Comparison of ENCODE assay signal across 29 cellular contexts in genomic region chr18:22536558-22536957, GRCh38.
"Had no signal": no experiment of that assay in that cellular context is flagged by ENCODE, and none has a peak within 500 bp of the region (broad histone marks: within the 10 kb centered on the region; RNA-seq: fewer than 3 reads in every experiment).

No MANE protein-coding gene starts in this region.

- H3K27ac ChIP-seq: SJCRH30, VCaP had no signal

- H3K36me3 ChIP-seq: MG63, SJCRH30 had no signal

- H3K9ac ChIP-seq: SK-N-SH had no signal

- H3K27ac Mint-ChIP-seq: activated CD4-positive, alpha-beta memory T cell treated with anti-CD3 and anti-CD28 coated beads for 36 hours; activated CD4-positive, alpha-beta T cell treated with anti-CD3 and anti-CD28 coated beads, Interleukin-2, amount 10 ng/mL, durations not matched to agents 7 days and 5 days; activated naive CD8-positive, alpha-beta T cell treated with anti-CD3 and anti-CD28 coated beads for 36 hours had no signal

- ATAC-seq: activated T-cell treated with anti-CD3 and anti-CD28 coated beads, Interleukin-2, amount 50 U/mL, for 4 hours; Panc1 had no signal

- H3K27me3 ChIP-seq: MG63, SJCRH30 had no signal

- H3K27me3 Mint-ChIP-seq: activated CD4-positive, alpha-beta memory T cell treated with anti-CD3 and anti-CD28 coated beads for 36 hours; activated CD4-positive, alpha-beta T cell treated with anti-CD3 and anti-CD28 coated beads, Interleukin-2, amount 10 ng/mL, durations not matched to agents 7 days and 5 days; activated naive CD8-positive, alpha-beta T cell treated with anti-CD3 and anti-CD28 coated beads for 36 hours had no signal

- H3K4me3 Mint-ChIP-seq: activated CD4-positive, alpha-beta memory T cell treated with anti-CD3 and anti-CD28 coated beads for 36 hours; activated CD4-positive, alpha-beta T cell treated with anti-CD3 and anti-CD28 coated beads, Interleukin-2, amount 10 ng/mL, durations not matched to agents 7 days and 5 days; activated naive CD8-positive, alpha-beta T cell treated with anti-CD3 and anti-CD28 coated beads for 36 hours; activated T-cell treated with anti-CD3 and anti-CD28 coated beads, Interleukin-2, amount 50 U/mL, for 4 hours had no signal

- H3K4me2 ChIP-seq: SK-N-SH had no signal

- H3K9me3 ChIP-seq: MG63, SJCRH30, SK-N-SH had no signal

- H3K9me3 Mint-ChIP-seq: activated CD4-positive, alpha-beta T cell treated with anti-CD3 and anti-CD28 coated beads, Interleukin-2, amount 10 ng/mL, durations not matched to agents 7 days and 5 days had no signal

- H3K4me3 ChIP-seq: MG63, SJCRH30 had no signal

- H3K36me3 Mint-ChIP-seq: activated CD4-positive, alpha-beta memory T cell treated with anti-CD3 and anti-CD28 coated beads for 36 hours had no signal

- H3K4me1 ChIP-seq: SJCRH30 had no signal

- DNase-seq: activated CD4-positive, alpha-beta memory T cell treated with anti-CD3 and anti-CD28 coated beads for 36 hours; activated CD4-positive, alpha-beta T cell treated with anti-CD3 and anti-CD28 coated beads, Interleukin-2, amount 10 ng/mL, durations not matched to agents 7 days and 5 days; activated CD4-positive, CD25-positive, alpha-beta regulatory T cell; activated CD8-positive, alpha-beta memory T cell treated with anti-CD3 and anti-CD28 coated beads for 24 hours; activated effector memory CD4-positive, alpha-beta T cell treated with anti-CD3 and anti-CD28 coated beads, Interleukin-2, amount 50 U/mL, for 16 hours; activated naive CD4-positive, alpha-beta T cell treated with Interleukin-2 at 50 U/mL for 16 hours; activated naive CD8-positive, alpha-beta T cell treated with anti-CD3 and anti-CD28 coated beads for 36 hours; activated T-cell treated with anti-CD3 and anti-CD28 coated beads, Interleukin-2, amount 50 U/mL, for 4 hours; anterior cingulate cortex; MG63; MV-4-11; NCI-H1092 treated with DMSO at 0.1 percent for 48 hours; NCI-H1417 treated with DMSO at 0.1 percent for 48 hours; NCI-H1694; NCI-H2029; NCI-H2107; NCI-H2171 treated with DMSO at 0.1 percent for 48 hours; NCI-H226; NCI-H526; NCI-H774; NK-92 treated with Interleukin-12 subunit alpha and Interleukin-12 subunit beta, amount 100 ng/mL, for 24 hours; OCI-M1; Right ventricle myocardium superior; RPMI8226; SJCRH30; SK-N-SH; T-helper 1 cell had no signal

- H3K4me1 Mint-ChIP-seq: activated CD4-positive, alpha-beta T cell treated with anti-CD3 and anti-CD28 coated beads, Interleukin-2, amount 10 ng/mL, durations not matched to agents 7 days and 5 days; activated naive CD8-positive, alpha-beta T cell treated with anti-CD3 and anti-CD28 coated beads for 36 hours had no signal
